In the genomic region with DNA sequence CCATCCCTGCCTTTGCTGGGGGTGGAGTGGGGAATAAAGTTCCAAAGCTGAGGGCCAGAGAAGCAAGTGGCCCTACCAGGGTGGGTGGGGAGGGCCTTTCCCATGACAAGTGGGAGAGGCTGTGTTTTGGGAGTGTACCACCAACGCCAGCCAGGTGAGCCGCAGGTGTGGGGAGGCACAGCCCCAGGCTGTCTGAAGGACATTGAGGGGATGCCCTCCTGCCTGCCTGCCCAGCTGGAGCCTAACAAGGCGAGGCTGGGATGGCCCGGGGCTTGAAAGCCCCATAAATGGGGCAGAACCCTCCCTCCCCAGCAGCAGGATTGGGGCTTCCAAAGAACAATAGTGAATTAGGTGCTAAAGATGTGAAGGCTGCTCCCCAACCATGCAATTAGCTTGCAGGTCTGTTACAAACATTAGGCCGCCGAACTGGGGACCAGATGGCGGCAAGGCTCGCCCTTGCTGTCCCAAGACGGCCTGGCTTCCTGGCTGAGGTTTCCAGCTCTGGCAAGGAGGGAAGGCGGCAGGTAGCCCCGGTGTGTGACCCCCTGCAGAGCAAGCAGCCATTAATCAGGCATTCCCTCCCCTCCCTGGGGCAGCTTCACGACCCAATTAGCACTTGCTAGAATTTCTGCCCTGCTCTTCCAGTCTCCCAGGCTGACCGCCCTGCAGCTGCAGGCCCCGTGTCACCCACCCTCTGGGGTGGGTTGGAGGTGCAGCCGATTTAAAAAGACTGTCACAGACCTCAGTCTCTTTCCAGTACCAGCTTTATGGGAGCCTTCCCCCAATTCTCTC, we compare ENCODE assay signal across 1 cellular context.
A peak's percentile ranks its signal among the peaks of the same experiment; 100 is the strongest.
TF ChIP-seq lines count a peak whose summit lies in the region.

No MANE protein-coding gene starts in this region.

TF ChIP-seq in HEK293, 187 proteins besides CTCF, POLR2A, EP300 and RAD21 (continued from another document):
- TF ChIP-seq ZIC2 (tag by site-specific recombination; IDR thresholded peaks at IDR 0.05) (0 out of 2 replicates have a peak, but pooled peaks have one; percentile 21), ZNF24 (tag by site-specific recombination; IDR thresholded peaks at IDR 0.05) (no peak), WT1 (tag by site-specific recombination; IDR thresholded peaks at IDR 0.05) (0 out of 2 replicates have a peak, but pooled peaks have one; percentile 7)
